Comparison of ENCODE assay signal across 1 cellular context in the genomic region with DNA sequence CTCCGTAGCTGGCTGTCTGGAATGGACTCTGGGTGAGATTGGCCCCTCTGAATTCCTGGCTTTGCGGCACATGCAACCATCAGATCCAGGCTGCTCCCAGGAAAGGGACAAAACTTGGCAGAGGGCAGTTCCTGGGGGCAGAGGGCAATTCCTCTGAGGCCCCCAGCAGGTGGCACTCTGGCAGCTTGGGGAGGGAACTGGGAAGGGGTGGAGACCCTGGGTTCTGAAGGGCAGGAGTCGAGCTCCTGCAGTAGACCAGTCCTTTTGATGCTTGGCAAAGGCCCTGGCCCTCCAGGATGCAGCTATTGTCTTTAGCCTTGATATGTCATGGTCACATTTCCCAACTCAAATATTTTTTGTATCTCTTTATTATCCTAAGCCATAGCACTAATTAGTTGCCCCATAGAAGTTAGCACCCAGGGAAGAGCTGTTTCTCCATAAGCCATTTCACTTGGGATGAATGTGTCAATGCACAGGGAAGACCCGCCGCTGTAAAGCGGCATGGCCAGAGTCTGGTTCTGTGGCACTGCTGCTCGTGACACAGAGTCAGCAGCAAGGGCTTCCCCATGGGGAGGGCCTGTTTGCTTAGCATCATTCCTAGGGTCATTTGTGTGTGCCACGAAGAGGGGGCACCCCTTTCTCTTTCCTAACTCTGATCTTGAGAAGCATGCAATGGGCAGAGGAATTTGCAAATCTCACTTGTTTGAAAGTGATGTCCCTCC.
TF ChIP-seq lines count a peak whose summit lies in the region.

No MANE protein-coding gene starts in this region.

TF ChIP-seq in GM23338, 12 proteins besides CTCF, POLR2A, EP300 and RAD21 (continued from another document):
- TF ChIP-seq ZNF462 (CRISPR knock-in tag; IDR thresholded peaks at IDR 0.05) = no peak
- TF ChIP-seq ZNF331 (CRISPR knock-in tag; IDR thresholded peaks at IDR 0.05; ENCODE audit: low read depth) = no peak
- no peak for TF ChIP-seq JUNB (IDR thresholded peaks at IDR 0.05; ENCODE audit: unreplicated experiment)
- no peak for TF ChIP-seq NANOG (IDR thresholded peaks at IDR 0.05; ENCODE audit: borderline replicate concordance)
- no peak for TF ChIP-seq EZH2phosphoT487 (IDR thresholded peaks at IDR 0.05; ENCODE audit: unreplicated experiment)
- no peak for TF ChIP-seq POLR2AphosphoS5 (IDR thresholded peaks at IDR 0.05; ENCODE audit: low read depth)
- TF ChIP-seq, protein P1, sequence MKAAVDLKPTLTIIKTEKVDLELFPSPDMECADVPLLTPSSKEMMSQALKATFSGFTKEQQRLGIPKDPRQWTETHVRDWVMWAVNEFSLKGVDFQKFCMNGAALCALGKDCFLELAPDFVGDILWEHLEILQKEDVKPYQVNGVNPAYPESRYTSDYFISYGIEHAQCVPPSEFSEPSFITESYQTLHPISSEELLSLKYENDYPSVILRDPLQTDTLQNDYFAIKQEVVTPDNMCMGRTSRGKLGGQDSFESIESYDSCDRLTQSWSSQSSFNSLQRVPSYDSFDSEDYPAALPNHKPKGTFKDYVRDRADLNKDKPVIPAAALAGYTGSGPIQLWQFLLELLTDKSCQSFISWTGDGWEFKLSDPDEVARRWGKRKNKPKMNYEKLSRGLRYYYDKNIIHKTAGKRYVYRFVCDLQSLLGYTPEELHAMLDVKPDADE (IDR thresholded peaks at IDR 0.05) = no peak
- TF ChIP-seq CREB1 (CRISPR knock-in tag; IDR thresholded peaks at IDR 0.05; ENCODE audit: low read depth) = no peak
- TF ChIP-seq EZH2 (IDR thresholded peaks at IDR 0.05; ENCODE audit: low read depth, unreplicated experiment) = no peak
